4 cellular contexts compared by ENCODE assay signal in genomic region chr14:89874091-89874490, GRCh38.
A peak's percentile ranks its signal among the peaks of the same experiment; 100 is the strongest.
DNase-seq lines count a peak whose midpoint lies in the region; ATAC-seq, FAIRE-seq and TF ChIP-seq lines count a peak whose summit lies in the region.
"Not testable (repeated sequence)": the region's sequence is repeated elsewhere in the genome, so short reads cannot be mapped to it uniquely, and the experiment has no call there.

No MANE protein-coding gene starts in this region.

- H2AFZ ChIP-seq in K562 (ENCODE audit: low read depth, low read length); HepG2 (ENCODE audit: low read length): not testable (repeated sequence)

- H3K36me3 ChIP-seq in HEK293 (ENCODE audit: control insufficient read depth in 2 of 2, insufficient read depth in 1 of 2, low read length in 2 of 2); K562 (ENCODE audit: control insufficient read depth, insufficient read depth, low read length); HepG2 (replicated peaks in 1 of 2; ENCODE audit: control insufficient read depth in 1 of 2, insufficient read depth in 2 of 2, low read length in 2 of 2): not testable (repeated sequence)

- FAIRE-seq in A549 (lab: Jason Lieb, UNC); K562 (lab: Jason Lieb, UNC); HepG2 (lab: Jason Lieb, UNC): not testable (repeated sequence)

- TF ChIP-seq EP300 in A549 (IDR thresholded peaks at IDR 0.05); K562 (IDR thresholded peaks at IDR 0.05; ENCODE audit: low read length); HepG2 (IDR thresholded peaks at IDR 0.05; ENCODE audit: low read depth in 2 of 2, low read length in 2 of 2); HepG2 (CRISPR knock-in tag; IDR thresholded peaks at IDR 0.05; ENCODE audit: borderline replicate concordance): not testable (repeated sequence)

- H4K20me1 ChIP-seq in K562 (replicated peaks; ENCODE audit: control insufficient read depth, insufficient read depth, low read length); HepG2 (ENCODE audit: insufficient read depth, low read length): not testable (repeated sequence)

- POLR2A ChIA-PET in A549 (lab: Yijun Ruan, JAX); HEK293 (lab: Yijun Ruan, JAX); K562 (lab: Yijun Ruan, JAX); HepG2 (lab: Yijun Ruan, JAX): not testable (repeated sequence)

- not testable (repeated sequence) for TF ChIP-seq RAD21 in A549 (conservative IDR thresholded peaks at IDR 0.05 in 1 of 2, IDR thresholded peaks at IDR 0.05 in 1 of 2); K562 (CRISPR knock-in tag; conservative IDR thresholded peaks at IDR 0.05 in 1 of 2, IDR thresholded peaks at IDR 0.05 in 1 of 2); HepG2 (CRISPR knock-in tag; IDR thresholded peaks at IDR 0.05)

- not testable (repeated sequence) for H3K9ac ChIP-seq in K562 (ENCODE audit: insufficient read depth in 1 of 2, low read depth in 2 of 2, low read length in 2 of 2); HepG2 (ENCODE audit: insufficient read depth, low read depth, low read length)

- not testable (repeated sequence) for TF ChIP-seq POLR2A in A549 (IDR thresholded peaks at IDR 0.05; ENCODE audit: low read length); K562 (conservative IDR thresholded peaks at IDR 0.05); HepG2 (IDR thresholded peaks at IDR 0.05; ENCODE audit: insufficient read depth in 1 of 2, low read depth in 2 of 2, low read length in 2 of 2)

- not testable (repeated sequence) for DNase-seq in A549 (ENCODE audit: low read depth in 1 of 2, low spot score in 1 of 2); K562 (ENCODE audit: extremely low read depth in 1 of 4, low spot score in 3 of 4); HepG2 (ENCODE audit: low spot score)

- ATAC-seq in A549, K562, HepG2: not testable (repeated sequence)

- H3K27ac ChIP-seq in A549; HEK293 (ENCODE audit: extremely low read depth, low read depth, low read length); K562 (ENCODE audit: extremely low read depth, low read depth, low read length); HepG2 (ENCODE audit: extremely low read length, insufficient read depth, low read length): not testable (repeated sequence)

- H3K79me2 ChIP-seq in K562 (ENCODE audit: control insufficient read depth, insufficient read depth, low read length); HepG2 (ENCODE audit: insufficient read depth, low read length): not testable (repeated sequence)

- CTCF ChIA-PET in A549 (lab: Yijun Ruan, JAX); HEK293 (lab: Yijun Ruan, JAX); K562 (lab: Yijun Ruan, JAX; ENCODE audit: low intra/inter-chr PET ratio); HepG2 (lab: Yijun Ruan, JAX; ENCODE audit: low intra/inter-chr PET ratio, low total read pairs): not testable (repeated sequence)

- not testable (repeated sequence) for H3K4me2 ChIP-seq in A549; K562 (ENCODE audit: insufficient read depth, low read length); HepG2 (ENCODE audit: low read depth, low read length)

- not testable (repeated sequence) for H3K27me3 ChIP-seq in K562 (ENCODE audit: control insufficient read depth in 2 of 2, insufficient read depth in 2 of 2, low read length in 2 of 2); HepG2 (ENCODE audit: control insufficient read depth in 1 of 2, insufficient read depth in 2 of 2, low read length in 2 of 2)

- intact Hi-C loops in K562 (cut with micrococcal nuclease); HepG2 (cut with micrococcal nuclease; ENCODE audit: unreplicated experiment): not testable (repeated sequence)

- in situ Hi-C loops in K562 (cut with MboI); HepG2 (cut with HindIII; ENCODE audit: extremely low pct_ligation_motif_present, low pct_unique_long_range_greater_than_20kb): not testable (repeated sequence)

- BruUV-seq in K562 (replicated peaks; lab: Mats Ljungman, UMichigan); HepG2 (replicated peaks; lab: Mats Ljungman, UMichigan): not testable (repeated sequence)

- TF ChIP-seq CTCF in A549 (IDR thresholded peaks at IDR 0.05); HEK293 (tag by site-specific recombination; IDR thresholded peaks at IDR 0.05); K562 (IDR thresholded peaks at IDR 0.05 in 2 of 3, conservative IDR thresholded peaks at IDR 0.05 in 1 of 3; ENCODE audit: insufficient read depth in 2 of 3, low read depth in 1 of 3, low read length in 3 of 3); HepG2 (CRISPR knock-in tag; IDR thresholded peaks at IDR 0.05): not testable (repeated sequence)

- WGBS in A549 (ENCODE audit: missing lambda C conversion rate) = 5% methylated on average over 3 of the region's 3 CpGs
- 0% methylated on average over 1 of the region's 3 CpGs for WGBS in K562 (ENCODE audit: insufficient coverage, low coverage, missing lambda C conversion rate)
- WGBS in HepG2 (ENCODE audit: low lambda C conversion rate) = 90% methylated on average over 3 of the region's 3 CpGs

- H3K9me3 ChIP-seq in A549; HEK293 (ENCODE audit: control insufficient read depth, insufficient read depth, low read depth, low read length); K562 (replicated peaks; ENCODE audit: control insufficient read depth, insufficient read depth, low read depth, low read length): not testable (repeated sequence)
- peaks cover 21% of the 10 kb centered on the region for H3K9me3 ChIP-seq in HepG2 (ENCODE audit: low read length)

- not testable (repeated sequence) for H3K4me1 ChIP-seq in A549; HEK293 (ENCODE audit: control insufficient read depth, insufficient read depth, low read length); K562 (replicated peaks in 1 of 2; ENCODE audit: control insufficient read depth in 2 of 2, insufficient read depth in 2 of 2, low read length in 2 of 2); HepG2 (ENCODE audit: insufficient read depth, low read length)

- not testable (repeated sequence) for H3K4me3 ChIP-seq in A549; HEK293 (ENCODE audit: low read depth, low read length); K562; HepG2 (replicated peaks in 1 of 3; ENCODE audit: insufficient read depth in 1 of 3, low read depth in 2 of 3, low read length in 3 of 3)

- not testable (repeated sequence) for H3K9me1 ChIP-seq in K562 (ENCODE audit: control insufficient read depth, insufficient read depth, low read length)

TF ChIP-seq in A549, 52 proteins besides CTCF, POLR2A, EP300 and RAD21:
- peak; percentile 86 for TF ChIP-seq ZFP36 (IDR thresholded peaks at IDR 0.05; ENCODE audit: borderline replicate concordance, partially characterized antibody)

TF ChIP-seq in HEK293, 187 proteins besides CTCF, POLR2A, EP300 and RAD21:
- peak; percentile 99 for TF ChIP-seq ZNF585B (tag by site-specific recombination; IDR thresholded peaks at IDR 0.05)
- TF ChIP-seq SETDB1 (IDR thresholded peaks at IDR 0.05; ENCODE audit: insufficient read length, low read length) = peak; percentile 54
TF ChIP-seq in HEK293: peak in this region for 2; not testable (repeated sequence) for 185.

TF ChIP-seq in K562, 482 proteins besides CTCF, POLR2A, EP300 and RAD21:
- TF ChIP-seq ZFP36 (IDR thresholded peaks at IDR 0.05; ENCODE audit: low read depth, low read length, partially characterized antibody) = peak; percentile 51

TF ChIP-seq in HepG2, 621 proteins besides CTCF, POLR2A, EP300 and RAD21:
- TF ChIP-seq ZFP36 (IDR thresholded peaks at IDR 0.05; ENCODE audit: borderline replicate concordance, low read depth, low read length, partially characterized antibody) = peak; percentile 28
